In genomic region chr20:18783385-18783959, GRCh38 we compare ENCODE assay signal across 17 cellular contexts. TPM values are rescaled to one million over a fixed set of nuclear protein-coding genes. Genes with fewer than 3 reads are reported as not detected.
DNase-seq lines count a peak whose midpoint lies in the region; ATAC-seq and TF ChIP-seq lines count a peak whose summit lies in the region.
"Had no signal": no experiment of that assay in that cellular context is flagged by ENCODE, and none has a peak within 500 bp of the region (broad histone marks: within the 10 kb centered on the region; RNA-seq: fewer than 3 reads in every experiment).

No MANE protein-coding gene starts in this region.

- H3K56ac ChIP-seq in IMR-90 (ENCODE audit: extremely low read depth, insufficient read depth, low read length) = no peak overlapping the region

- no peak for ATAC-seq in IMR-90 (ENCODE audit: low read depth)
- ATAC-seq in HG03457 (IDR thresholded peaks at IDR 0.05; ENCODE audit: unreplicated experiment) = no peak
- ATAC-seq: HCT116, K562 had no signal

- BruUV-seq in IMR-90 (replicated peaks; lab: Mats Ljungman, UMichigan) = no TSS peak

- H2BK5ac ChIP-seq in IMR-90 (ENCODE audit: low read depth, low read length, poor library complexity, severe bottlenecking) = no peak overlapping the region
- H2BK5ac ChIP-seq in trophoblast cell (ENCODE audit: low read depth, low read length, poor library complexity) = no peak overlapping the region

- no peaks in the 10 kb centered on the region for H3K9me1 ChIP-seq in IMR-90 (ENCODE audit: insufficient read depth, low read length)

- no peak overlapping the region for H4K12ac ChIP-seq in trophoblast cell (ENCODE audit: low read depth, low read length)

- H2AK5ac ChIP-seq in IMR-90 (ENCODE audit: low read depth, low read length) (no peak overlapping the region), trophoblast cell (ENCODE audit: low read length) (no peak overlapping the region)

- TF ChIP-seq CTCF in IMR-90 (conservative IDR thresholded peaks at IDR 0.05; ENCODE audit: low read depth, low read length) (no peak), RWPE1 (conservative IDR thresholded peaks at IDR 0.05; ENCODE audit: low read depth) (no peak)

- no peaks in the 10 kb centered on the region for H3K4me1 Mint-ChIP-seq in immature natural killer cell
- H3K4me1 Mint-ChIP-seq: CD4-positive, CD25-positive, alpha-beta regulatory T cell; CD8-positive, alpha-beta memory T cell had no signal

- H3K4me1 ChIP-seq in IMR-90 (ENCODE audit: control insufficient read depth, insufficient read depth, low read length) = no peaks in the 10 kb centered on the region
- H3K4me1 ChIP-seq in trophoblast cell (ENCODE audit: control insufficient read depth in 1 of 2, insufficient read depth in 2 of 2, low read length in 2 of 2) = peaks cover 0 to 6% of the 10 kb centered on the region in 2 experiments
- H3K4me1 ChIP-seq: BE2C, Caco-2 had no signal

- peaks cover 0 to 9% (median 0%) of the 10 kb centered on the region in 3 donors for H3K36me3 Mint-ChIP-seq in immature natural killer cell
- H3K36me3 Mint-ChIP-seq: CD4-positive, CD25-positive, alpha-beta regulatory T cell had no signal

- H3K4me3 Mint-ChIP-seq in immature natural killer cell = no peak overlapping the region
- H3K4me3 Mint-ChIP-seq: CD4-positive, CD25-positive, alpha-beta regulatory T cell had no signal

- H4K8ac ChIP-seq in IMR-90 (ENCODE audit: low read depth in 2 of 2, low read length in 2 of 2) (no peak overlapping the region), trophoblast cell (ENCODE audit: low read depth, low read length) (no peak overlapping the region)

- dilution Hi-C loops in IMR-90 (cut with HindIII; ENCODE audit: low sequenced_read_pairs, unreplicated experiment) = no loop called here

- H3K27me3 ChIP-seq in IMR-90 (ENCODE audit: control insufficient read depth, insufficient read depth, low read length) = no peaks in the 10 kb centered on the region; the same call in 1 of the 2 replicates
- no peaks in the 10 kb centered on the region for H3K27me3 ChIP-seq in trophoblast cell (ENCODE audit: insufficient read depth, low read length)

- H3K23ac ChIP-seq in IMR-90 (ENCODE audit: low read depth, low read length) (no peak overlapping the region), trophoblast cell (ENCODE audit: low read length) (no peak overlapping the region)

- no peak overlapping the region for H2AK9ac ChIP-seq in IMR-90 (replicated peaks; ENCODE audit: low read depth, low read length, poor library complexity)

- POLR2A ChIA-PET in IMR-90 (lab: Charles Lee; ENCODE audit: unreplicated experiment) = no interaction called here
- POLR2A ChIA-PET in RWPE1 (lab: Yijun Ruan, JAX; ENCODE audit: low non-redundant PET) = no interaction called here

- H3K4me2 ChIP-seq in IMR-90 (ENCODE audit: low read depth, low read length) = no peak overlapping the region
- H3K4me2 ChIP-seq in trophoblast cell (ENCODE audit: low read length) = no peak overlapping the region

- no peak for TF ChIP-seq POLR2A in IMR-90 (IDR thresholded peaks at IDR 0.05; ENCODE audit: low read depth, low read length)

- H3K4ac ChIP-seq in IMR-90 (ENCODE audit: low read depth, low read length) (no peak overlapping the region), trophoblast cell (ENCODE audit: low read depth, low read length) (no peak overlapping the region)

- no peaks in the 10 kb centered on the region for H3K79me1 ChIP-seq in IMR-90 (ENCODE audit: low read depth in 1 of 2, low read length in 2 of 2)
- H3K79me1 ChIP-seq in trophoblast cell (ENCODE audit: low read length) = no peaks in the 10 kb centered on the region

- H2BK12ac ChIP-seq in trophoblast cell (ENCODE audit: low read length) = no peak overlapping the region

- H2BK20ac ChIP-seq in IMR-90 (ENCODE audit: low read depth, low read length) = no peak overlapping the region

- H3K9me3 Mint-ChIP-seq in immature natural killer cell = no peaks in the 10 kb centered on the region

- no peak overlapping the region for H2BK15ac ChIP-seq in IMR-90 (ENCODE audit: low read depth, low read length)

- H3K9ac ChIP-seq in IMR-90 (ENCODE audit: low read depth, low read length) (no peak overlapping the region), trophoblast cell (ENCODE audit: low read length) (peak overlapping the region; percentile 34)

- no peak overlapping the region for H3K27ac ChIP-seq in IMR-90 (ENCODE audit: insufficient read depth, low read length)
- no peak overlapping the region for H3K27ac ChIP-seq in trophoblast cell (ENCODE audit: low read depth, low read length)
- no peak overlapping the region for H3K27ac ChIP-seq in RWPE1

- DNase-seq in Ammon's horn (ENCODE audit: low spot score) (peak; percentile 19), IMR-90 (no peak), foreskin melanocyte (peak; percentile 33), trophoblast cell (peak in 1 of 2 donors; percentile 7), immature natural killer cell (no peak), RWPE1 (ENCODE audit: low spot score) (no peak)
- DNase-seq: BE2C; C1 segment of cervical spinal cord; Caco-2; CD4-positive, CD25-positive, alpha-beta regulatory T cell; CD8-positive, alpha-beta memory T cell; GOT3; H7 had no signal

- WGBS in IMR-90 (ENCODE audit: extremely low coverage in 2 of 2, insufficient read length in 1 of 2), 2 experiments = 80% methylated on average over 1 of the region's 5 CpGs; no CpG with 5 or more reads in 1 of the 2 experiments
- no CpG with 5 or more reads among the region's 5 CpGs for WGBS in trophoblast cell (ENCODE audit: extremely low coverage, insufficient coverage, insufficient read length)

- no peaks in the 10 kb centered on the region for H3K9me3 ChIP-seq in IMR-90 (ENCODE audit: control insufficient read depth, insufficient read depth, low read length)
- H3K9me3 ChIP-seq in trophoblast cell (ENCODE audit: insufficient read depth, low read depth, low read length) = peaks cover 2% of the 10 kb centered on the region
- H3K9me3 ChIP-seq: BE2C, Caco-2 had no signal

- H3K18ac ChIP-seq in IMR-90 (ENCODE audit: low read depth, low read length) (no peak overlapping the region), trophoblast cell (ENCODE audit: low read length) (no peak overlapping the region)

- H3K36me3 ChIP-seq in IMR-90 (ENCODE audit: control insufficient read depth, insufficient read depth, low read length) (no peaks in the 10 kb centered on the region), trophoblast cell (ENCODE audit: control insufficient read depth in 1 of 2, insufficient read depth in 2 of 2, low read length in 2 of 2) (no peaks in the 10 kb centered on the region)
- H3K36me3 ChIP-seq: BE2C had no signal

- H3K27me3 Mint-ChIP-seq in immature natural killer cell (ENCODE audit: low read depth in 3 of 3) = peaks cover 0 to 17% (median 8%) of the 10 kb centered on the region in 3 donors

- CTCF ChIA-PET in IMR-90 (lab: Yijun Ruan, JAX) = no interaction called here
- CTCF ChIA-PET in RWPE1 (lab: Yijun Ruan, JAX) = no interaction called here

- H3K4me3 ChIP-seq in IMR-90 (ENCODE audit: insufficient read depth, low read depth, low read length) (no peak overlapping the region), trophoblast cell (ENCODE audit: low read depth, low read length) (no peak overlapping the region)
- H3K4me3 ChIP-seq: K562 had no signal

- in situ Hi-C loops in IMR-90 (cut with MboI; ENCODE audit: low sequenced_read_pairs) = no loop called here

- H4K5ac ChIP-seq in IMR-90 (ENCODE audit: low read depth, low read length) = no peak overlapping the region

- H4K91ac ChIP-seq in IMR-90 (ENCODE audit: insufficient read depth, low read depth, low read length) = no peak overlapping the region
- H4K91ac ChIP-seq in trophoblast cell (ENCODE audit: low read depth, low read length) = no peak overlapping the region

- H2BK120ac ChIP-seq in IMR-90 (ENCODE audit: low read depth, low read length) = no peak overlapping the region
- H2BK120ac ChIP-seq in trophoblast cell (ENCODE audit: insufficient read depth, low read length, poor library complexity) = no peak overlapping the region

- H3K27ac Mint-ChIP-seq in immature natural killer cell = no peak overlapping the region
- H3K27ac Mint-ChIP-seq: CD4-positive, CD25-positive, alpha-beta regulatory T cell; CD8-positive, alpha-beta memory T cell had no signal

- no peaks in the 10 kb centered on the region for H3K79me2 ChIP-seq in trophoblast cell (ENCODE audit: control insufficient read depth, insufficient read depth, low read length, poor library complexity)

- H4K20me1 ChIP-seq in IMR-90 (ENCODE audit: insufficient read depth, low read length) = no peaks in the 10 kb centered on the region

- H2AFZ ChIP-seq in IMR-90 (replicated peaks; ENCODE audit: low read length, poor library complexity) = no peak overlapping the region
- H2AFZ ChIP-seq in trophoblast cell (ENCODE audit: insufficient read depth, low read length, poor library complexity) = no peak overlapping the region

- H3K14ac ChIP-seq in IMR-90 (replicated peaks; ENCODE audit: low read depth, low read length) (no peak overlapping the region), trophoblast cell (ENCODE audit: low read length) (no peak overlapping the region)

- no peak for TF ChIP-seq RAD21 in IMR-90 (IDR thresholded peaks at IDR 0.05; ENCODE audit: low read length)

- intact Hi-C loops in IMR-90 (cut with micrococcal nuclease) = no loop called here

TF ChIP-seq in IMR-90, 13 proteins besides CTCF, POLR2A, EP300 and RAD21:
- no peak for TF ChIP-seq FOS (IDR thresholded peaks at IDR 0.05; ENCODE audit: low read depth, low read length)
- TF ChIP-seq BHLHE40 (IDR thresholded peaks at IDR 0.05; ENCODE audit: low read depth, low read length) = no peak
- TF ChIP-seq MXI1 (IDR thresholded peaks at IDR 0.05; ENCODE audit: borderline replicate concordance, low read depth, low read length) = no peak
- TF ChIP-seq CEBPB (IDR thresholded peaks at IDR 0.05; ENCODE audit: low read depth, low read length) = peak; percentile 16; the same call in 1 of the 2 replicates
- no peak for TF ChIP-seq ELK1 (IDR thresholded peaks at IDR 0.05; ENCODE audit: borderline replicate concordance, low read depth, low read length)

RNA-seq across cellular contexts. Expression of gene SCP2D1, which starts 30.1 kb away (rescaled TPM):
- total RNA-seq in IMR-90 (2012; rRNA removed) = not detected in 2 replicates
- not detected in 2 replicates for polyA plus RNA-seq in IMR-90 (2012; rRNA removed)
- not detected in 2 replicates for polyA plus RNA-seq in IMR-90 (2012; cell fraction: cytosol; rRNA removed)
- polyA plus RNA-seq in IMR-90 (2012; cell fraction: nucleus; rRNA removed; ENCODE audit: low replicate concordance) = not detected in 2 replicates
- polyA plus RNA-seq in trophoblast cell (2013) = not detected in 2 replicates
- not detected for polyA plus RNA-seq in immature natural killer cell
- total RNA-seq: A172; Caco-2; CD4-positive, CD25-positive, alpha-beta regulatory T cell; CD8-positive, alpha-beta memory T cell; H7; K562 had no signal
- polyA plus RNA-seq: CD4-positive, CD25-positive, alpha-beta regulatory T cell; CD8-positive, alpha-beta memory T cell; K562 had no signal

Comparison
In these comparisons a context has a peak if more than half of its experiments do, and no peak if none do; other contexts are left out.
1. DNase-seq: peak in Ammon's horn (single experiment) and foreskin melanocyte (single experiment); none in IMR-90 (single experiment), immature natural killer cell (0 of 3) and RWPE1 (single experiment).